In the genomic region with DNA sequence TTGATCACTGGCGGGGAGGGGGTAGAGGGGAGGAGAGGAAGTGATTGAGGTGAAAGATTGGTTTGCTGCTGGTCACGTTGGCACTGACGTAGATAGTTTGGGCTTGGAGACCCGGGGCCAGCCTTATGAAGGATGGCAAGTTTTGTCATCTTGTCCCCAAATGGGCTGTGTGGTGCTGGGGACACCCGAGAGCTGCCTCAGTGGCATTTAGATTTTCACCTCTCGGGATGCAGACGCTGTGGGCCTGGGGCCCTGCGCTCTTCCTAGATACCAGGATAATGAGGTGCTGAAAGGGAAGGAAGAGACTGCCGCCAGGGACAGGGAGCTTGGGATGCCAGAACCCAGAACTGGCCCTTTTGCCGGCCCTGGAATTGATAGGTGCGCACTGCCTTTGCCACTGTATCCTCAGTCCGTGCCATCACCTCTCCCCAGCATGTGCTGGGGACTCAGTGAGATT, we compare ENCODE assay signal across 1 cellular context.
TF ChIP-seq lines count a peak whose summit lies in the region.

No MANE protein-coding gene starts in this region.

TF ChIP-seq in IMR-90, 13 proteins besides CTCF, POLR2A, EP300 and RAD21:
- no peak for TF ChIP-seq MAZ (IDR thresholded peaks at IDR 0.05; ENCODE audit: borderline replicate concordance, low read depth, low read length)
- TF ChIP-seq MXI1 (IDR thresholded peaks at IDR 0.05; ENCODE audit: borderline replicate concordance, low read depth, low read length): no peak
- no peak for TF ChIP-seq SMC3 (IDR thresholded peaks at IDR 0.05; ENCODE audit: low read depth, low read length)
- no peak for TF ChIP-seq RFX5 (IDR thresholded peaks at IDR 0.05; ENCODE audit: low read depth, low read length)
- no peak for TF ChIP-seq BHLHE40 (IDR thresholded peaks at IDR 0.05; ENCODE audit: low read depth, low read length)
- no peak for TF ChIP-seq NFE2L2 (IDR thresholded peaks at IDR 0.05; ENCODE audit: low read depth, low read length)
- TF ChIP-seq FOS (IDR thresholded peaks at IDR 0.05; ENCODE audit: low read depth, low read length): no peak
- TF ChIP-seq CHD1 (IDR thresholded peaks at IDR 0.05; ENCODE audit: low read depth, low read length): no peak
- TF ChIP-seq, protein P1, sequence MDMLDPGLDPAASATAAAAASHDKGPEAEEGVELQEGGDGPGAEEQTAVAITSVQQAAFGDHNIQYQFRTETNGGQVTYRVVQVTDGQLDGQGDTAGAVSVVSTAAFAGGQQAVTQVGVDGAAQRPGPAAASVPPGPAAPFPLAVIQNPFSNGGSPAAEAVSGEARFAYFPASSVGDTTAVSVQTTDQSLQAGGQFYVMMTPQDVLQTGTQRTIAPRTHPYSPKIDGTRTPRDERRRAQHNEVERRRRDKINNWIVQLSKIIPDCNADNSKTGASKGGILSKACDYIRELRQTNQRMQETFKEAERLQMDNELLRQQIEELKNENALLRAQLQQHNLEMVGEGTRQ (IDR thresholded peaks at IDR 0.05; ENCODE audit: low read depth, low read length): no peak
- TF ChIP-seq CEBPB (IDR thresholded peaks at IDR 0.05; ENCODE audit: low read depth, low read length): no peak
- TF ChIP-seq, protein P2, sequence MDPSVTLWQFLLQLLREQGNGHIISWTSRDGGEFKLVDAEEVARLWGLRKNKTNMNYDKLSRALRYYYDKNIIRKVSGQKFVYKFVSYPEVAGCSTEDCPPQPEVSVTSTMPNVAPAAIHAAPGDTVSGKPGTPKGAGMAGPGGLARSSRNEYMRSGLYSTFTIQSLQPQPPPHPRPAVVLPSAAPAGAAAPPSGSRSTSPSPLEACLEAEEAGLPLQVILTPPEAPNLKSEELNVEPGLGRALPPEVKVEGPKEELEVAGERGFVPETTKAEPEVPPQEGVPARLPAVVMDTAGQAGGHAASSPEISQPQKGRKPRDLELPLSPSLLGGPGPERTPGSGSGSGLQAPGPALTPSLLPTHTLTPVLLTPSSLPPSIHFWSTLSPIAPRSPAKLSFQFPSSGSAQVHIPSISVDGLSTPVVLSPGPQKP (IDR thresholded peaks at IDR 0.05; ENCODE audit: borderline replicate concordance, low read depth, low read length): no peak
- no peak for TF ChIP-seq MAFK (IDR thresholded peaks at IDR 0.05; ENCODE audit: low read depth, low read length)
- no peak for TF ChIP-seq RCOR1 (IDR thresholded peaks at IDR 0.05; ENCODE audit: insufficient replicate concordance, low read length)
TF ChIP-seq in IMR-90: peak in this region for 0.
